Comparison of ENCODE assay signal across 9 cellular contexts in the genomic region with DNA sequence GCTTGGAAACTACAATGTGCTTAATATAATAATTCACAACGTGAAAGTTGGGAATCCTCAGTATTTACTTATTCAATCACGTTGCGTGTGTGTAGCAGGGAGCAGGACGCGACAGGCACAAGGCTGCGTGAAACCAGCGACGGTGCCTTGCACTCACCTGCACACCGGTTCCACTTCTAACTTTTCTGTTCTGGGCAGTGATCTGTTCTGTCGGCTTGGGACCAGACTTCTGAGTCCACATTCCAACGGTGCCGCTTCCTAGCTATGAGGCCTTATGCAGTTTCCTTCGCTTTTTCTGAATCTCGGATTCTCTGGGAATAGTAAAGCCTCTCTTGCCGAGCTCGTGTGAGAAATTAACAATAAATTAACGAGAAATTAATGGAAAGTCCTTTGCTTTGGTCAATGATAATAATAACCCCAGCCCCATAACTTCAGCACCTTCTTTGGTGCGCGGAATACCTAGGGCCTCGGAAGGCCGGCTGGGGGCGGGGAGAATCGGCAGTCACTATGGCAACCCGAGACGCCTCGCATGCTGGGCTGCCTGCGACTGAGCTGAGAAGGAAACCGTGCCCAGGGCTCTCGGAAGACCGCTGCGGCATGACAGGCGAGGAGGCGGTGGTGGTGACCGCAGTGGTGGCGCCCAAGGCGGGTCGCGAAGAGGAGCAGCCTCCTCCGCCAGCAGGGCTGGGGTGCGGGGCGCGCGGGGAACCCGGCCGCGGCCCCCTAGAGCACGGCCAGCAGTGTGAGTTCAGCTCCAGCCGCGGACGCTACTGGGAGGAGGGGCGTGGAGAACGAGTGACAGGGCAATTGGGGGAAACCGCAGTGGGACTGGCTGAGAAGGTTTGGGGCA. TPM values are rescaled to one million over a fixed set of nuclear protein-coding genes. Genes with fewer than 3 reads are reported as not detected.
A peak's percentile ranks its signal among the peaks of the same experiment; 100 is the strongest.
DNase-seq lines count a peak whose midpoint lies in the region; ATAC-seq and TF ChIP-seq lines count a peak whose summit lies in the region.
"Had no signal": no experiment of that assay in that cellular context is flagged by ENCODE, and none has a peak within 500 bp of the region (broad histone marks: within the 10 kb centered on the region; RNA-seq: fewer than 3 reads in every experiment).

A gene with protein sequence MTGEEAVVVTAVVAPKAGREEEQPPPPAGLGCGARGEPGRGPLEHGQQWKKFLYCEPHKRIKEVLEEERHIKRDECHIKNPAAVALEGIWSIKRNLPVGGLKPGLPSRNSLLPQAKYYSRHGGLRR (plus strand): TSS at position 530 of the 850 bp plus-strand sequence. CDS start 68 bp downstream, at position 598.

- H3K9me3 ChIP-seq in neuronal stem cell (replicated peaks in 1 of 2; ENCODE audit: control insufficient read depth in 2 of 2, insufficient read depth in 1 of 2, low read depth in 1 of 2, low read length in 2 of 2), result peaks cover 0 to 6% of the 10 kb centered on the region in 2 donors

- H3K27ac ChIP-seq in neuronal stem cell (replicated peaks; ENCODE audit: low read length) (no peak within 1 kb of the TSS), substantia nigra (ENCODE audit: low read depth, low read length, poor library complexity, severe bottlenecking) (no peak within 1 kb of the TSS)
- H3K27ac ChIP-seq: 22Rv1 had no signal

- H3K4me3 Mint-ChIP-seq in glutamatergic neuron (ENCODE audit: unreplicated experiment), result peak within 1 kb of the TSS; percentile 87

- H3K14ac ChIP-seq in neuronal stem cell (ENCODE audit: low read length), result no peak within 1 kb of the TSS

- no peak within 1 kb of the TSS for H2BK12ac ChIP-seq in neuronal stem cell (ENCODE audit: low read length)

- H2BK15ac ChIP-seq in neuronal stem cell (ENCODE audit: low read length), result no peak within 1 kb of the TSS

- H3K27ac Mint-ChIP-seq in glutamatergic neuron (ENCODE audit: unreplicated experiment), result no peak within 1 kb of the TSS

- H3K9me3 Mint-ChIP-seq in glutamatergic neuron (ENCODE audit: unreplicated experiment), result peaks cover 2% of the 10 kb centered on the region

- peaks cover 0 to 46% (median 8%) of the 10 kb centered on the region in 3 experiments for H3K27me3 ChIP-seq in neuronal stem cell (ENCODE audit: control insufficient read depth in 3 of 3, insufficient read depth in 3 of 3, low read depth in 1 of 3, low read length in 3 of 3)

- peaks cover 2% of the 10 kb centered on the region for H3K27me3 Mint-ChIP-seq in glutamatergic neuron (ENCODE audit: unreplicated experiment)

- peak; percentile 56 for DNase-seq in DMS 273 (lab: John Stamatoyannopoulos, UW; ENCODE audit: unreplicated experiment)
- no peak for DNase-seq in DMS 273 treated with DMSO at 0.1 percent for 48 hours (lab: John Stamatoyannopoulos, UW)
- peak; percentile 55 for DNase-seq in activated naive CD4-positive, alpha-beta T cell treated with Interleukin-2 at 50 U/mL for 16 hours
- DNase-seq in glutamatergic neuron, result peak; percentile 76
- peak; percentile 54 for DNase-seq in neuronal stem cell (ENCODE audit: low spot score)
- peak in 40 of 49 donors; percentile 2 to 74 (median 30) for DNase-seq in substantia nigra (lab: John Stamatoyannopoulos, UW)

- H2AK5ac ChIP-seq in neuronal stem cell (ENCODE audit: low read depth, low read length), result no peak within 1 kb of the TSS

- no peak within 1 kb of the TSS for H2BK120ac ChIP-seq in neuronal stem cell (ENCODE audit: low read depth, low read length)

- H3K79me1 ChIP-seq in neuronal stem cell (ENCODE audit: low read depth, low read length), result no peaks in the 10 kb centered on the region

- peak within 1 kb of the TSS; percentile 99 for H3K4me2 ChIP-seq in neuronal stem cell (ENCODE audit: insufficient read depth, low read length, poor library complexity, severe bottlenecking)

- peak; percentile 91 for ATAC-seq in HG03064 (IDR thresholded peaks at IDR 0.05; ENCODE audit: low read depth, unreplicated experiment)

- H4K91ac ChIP-seq in neuronal stem cell (ENCODE audit: low read depth, low read length, poor library complexity), result no peak within 1 kb of the TSS

- H4K8ac ChIP-seq in neuronal stem cell (ENCODE audit: low read depth, low read length), result no peak within 1 kb of the TSS

- no peak within 1 kb of the TSS for H3K23ac ChIP-seq in neuronal stem cell (ENCODE audit: low read depth, low read length, poor library complexity)

- peak within 1 kb of the TSS; percentile 31 to 73 for H3K4me3 ChIP-seq in neuronal stem cell (ENCODE audit: low read length in 2 of 2)

- H3K4ac ChIP-seq in neuronal stem cell (ENCODE audit: low read length), result no peak within 1 kb of the TSS

- H3K36me3 Mint-ChIP-seq in glutamatergic neuron (ENCODE audit: unreplicated experiment), result no peaks in the 10 kb centered on the region

- no peaks in the 10 kb centered on the region for H3K36me3 ChIP-seq in neuronal stem cell (replicated peaks in 1 of 2; ENCODE audit: control insufficient read depth in 2 of 2, insufficient read depth in 2 of 2, low read length in 2 of 2)

- H3K18ac ChIP-seq in neuronal stem cell (ENCODE audit: low read length), result peak within 1 kb of the TSS; percentile 19

- peaks cover 2 to 3% of the 10 kb centered on the region in 2 donors for H3K4me1 ChIP-seq in neuronal stem cell (ENCODE audit: control insufficient read depth in 2 of 2, insufficient read depth in 1 of 2, low read depth in 1 of 2, low read length in 2 of 2)

- no peak for TF ChIP-seq CTCF in glutamatergic neuron (IDR thresholded peaks at IDR 0.05; ENCODE audit: partially characterized antibody, unreplicated experiment)

- no CpG with 5 or more reads among the region's 53 CpGs for WGBS in neuronal stem cell (ENCODE audit: extremely low coverage in 2 of 2, insufficient read length in 2 of 2, insufficient replicate concordance in 1 of 2), 2 donors

- H2AFZ ChIP-seq in neuronal stem cell (ENCODE audit: low read length), result peak within 1 kb of the TSS; percentile 78

- no peak within 1 kb of the TSS for H3K9ac ChIP-seq in neuronal stem cell (ENCODE audit: low read depth, low read length, poor library complexity)

- H3K4me1 Mint-ChIP-seq in glutamatergic neuron (ENCODE audit: low read depth, unreplicated experiment), result no peaks in the 10 kb centered on the region

- no peak within 1 kb of the TSS for H2BK5ac ChIP-seq in neuronal stem cell (ENCODE audit: low read length)

TF ChIP-seq in PFSK-1, 5 proteins besides CTCF, POLR2A, EP300 and RAD21:
- TF ChIP-seq FOXP2 (optimal IDR thresholded peaks at IDR 0.05; ENCODE audit: borderline replicate concordance, extremely low read depth, extremely low read length, insufficient read depth), result no peak
- TF ChIP-seq SIN3A (IDR thresholded peaks at IDR 0.05; ENCODE audit: borderline replicate concordance, insufficient read depth, low read length), result peak; percentile 83; the same call in 1 of the 2 replicates

RNA-seq across cellular contexts. Expression of the gene that starts here (rescaled TPM):
- polyA plus RNA-seq in PFSK-1 (2012; ENCODE audit: insufficient read length, low read depth), result not detected
- total RNA-seq in glutamatergic neuron (ENCODE audit: unreplicated experiment), result not detected
- not detected for polyA plus RNA-seq in neuronal stem cell (2013, experiment 1 of 2)
- polyA plus RNA-seq in neuronal stem cell (2013, experiment 2 of 2), result not detected

Comparison
In these comparisons a context has a peak if more than half of its experiments do, and no peak if none do; other contexts are left out.
1. Peak in DNase-seq in glutamatergic neuron; RNA of the gene not detected or under 1 TPM.